In the genomic region with DNA sequence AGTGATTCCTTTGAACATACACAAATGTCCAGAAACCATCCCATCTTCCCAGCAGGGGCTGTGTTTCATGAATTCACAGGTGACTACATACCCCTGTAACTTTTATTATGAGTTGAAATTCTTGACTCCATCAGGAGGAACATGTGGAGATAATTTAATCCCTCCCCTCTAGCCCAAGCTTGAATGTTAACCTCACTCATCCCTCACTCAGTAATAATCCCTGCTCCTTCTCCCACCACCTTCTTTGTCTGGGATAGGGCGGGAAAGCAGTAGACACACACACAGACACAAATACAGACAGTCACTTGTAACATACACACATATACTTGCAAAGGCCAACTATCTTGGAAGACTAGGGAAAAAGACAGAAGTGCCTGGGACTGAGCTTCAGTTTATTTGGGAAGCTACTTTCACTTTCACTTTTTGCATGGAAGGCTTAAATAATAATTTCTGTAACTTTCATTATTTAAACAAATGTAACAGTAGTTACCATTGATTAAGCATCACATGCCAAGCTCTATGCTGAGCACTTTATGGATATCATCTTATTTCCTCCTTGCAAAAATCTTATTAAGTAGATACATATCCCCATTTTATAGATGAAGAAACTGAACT, we compare ENCODE assay signal across 10 cellular contexts. TPM values are rescaled to one million over a fixed set of nuclear protein-coding genes. Genes with fewer than 3 reads are reported as not detected.
DNase-seq lines count a peak whose midpoint lies in the region; ATAC-seq and TF ChIP-seq lines count a peak whose summit lies in the region.
"Had no signal": no experiment of that assay in that cellular context is flagged by ENCODE, and none has a peak within 500 bp of the region (broad histone marks: within the 10 kb centered on the region; RNA-seq: fewer than 3 reads in every experiment).

No MANE protein-coding gene starts in this region.

- ATAC-seq in gastroesophageal sphincter (no peak), sciatic nerve (peak; percentile 49), GM18907 (IDR thresholded peaks at IDR 0.05; ENCODE audit: unreplicated experiment) (no peak)

- peak overlapping the region; percentile 33 for H3K4me3 ChIP-seq in SJSA1
- H3K4me3 ChIP-seq in gastroesophageal sphincter: peak overlapping the region; percentile 35 to 36

- H3K9me3 ChIP-seq in SJSA1 (replicated peaks) (no peaks in the 10 kb centered on the region), gastroesophageal sphincter (no peaks in the 10 kb centered on the region)

- H3K36me3 ChIP-seq in SJSA1: no peaks in the 10 kb centered on the region
- peaks cover 0 to 13% of the 10 kb centered on the region in 2 donors for H3K36me3 ChIP-seq in gastroesophageal sphincter

- peaks cover 11% of the 10 kb centered on the region for H3K4me1 ChIP-seq in SJSA1 (replicated peaks)
- peaks cover 0 to 32% (median 6%) of the 10 kb centered on the region in 3 donors for H3K4me1 ChIP-seq in gastroesophageal sphincter

- no peak for TF ChIP-seq CTCF in gastroesophageal sphincter (IDR thresholded peaks at IDR 0.05)

- H3K27ac ChIP-seq in SJSA1 (peak overlapping the region; percentile 3), gastroesophageal sphincter (peak overlapping the region in 3 of 4 donors; percentile 24 to 49 (median 30))
- H3K27ac ChIP-seq: VCaP had no signal

- no peak for TF ChIP-seq POLR2A in gastroesophageal sphincter (IDR thresholded peaks at IDR 0.05)

- WGBS in gastroesophageal sphincter (ENCODE audit: low coverage in 1 of 2), 2 donors: 40 to 55% methylated on average over 1 of the region's 1 CpG

- H3K27me3 ChIP-seq in SJSA1 (replicated peaks) (no peaks in the 10 kb centered on the region), gastroesophageal sphincter (no peaks in the 10 kb centered on the region)

- DNase-seq in ELR (ENCODE audit: low read depth) (peak; percentile 41), SJSA1 (ENCODE audit: low read depth in 1 of 2, low spot score in 2 of 2) (peak in 1 of 2 experiments; percentile 44), sciatic nerve (ENCODE audit: low spot score) (no peak), NCI-H146 treated with DMSO at 0.1 percent for 48 hours (lab: John Stamatoyannopoulos, UW; ENCODE audit: unreplicated experiment) (no peak), GM19238 (ENCODE audit: insufficient read length, low spot score) (no peak)
- no peak for DNase-seq in activated CD4-positive, alpha-beta T cell treated with anti-CD3 and anti-CD28 coated beads, Interleukin-2, amount 50 U/mL, for 1 hour
- DNase-seq: foreskin melanocyte had no signal

- intact Hi-C loops in sciatic nerve (cut with DNase I): no loop called here

- TF ChIP-seq EP300 in gastroesophageal sphincter (IDR thresholded peaks at IDR 0.05): no peak

RNA-seq across cellular contexts. Expression of a gene that starts 7.3 kb away (rescaled TPM):
- 14.4 and 18.7 TPM in 2 replicates for total RNA-seq in SJSA1 (2014; rRNA removed; shearing (Covaris generic))
- total RNA-seq in gastroesophageal sphincter (100 to 1,000 TPM in 1 of 4 donors, 10 to 100 TPM in 3; 20.0 to 108 (median 55.0) TPM), sciatic nerve (54.3 TPM)
